25 cellular contexts compared by ENCODE assay signal in the genomic region with DNA sequence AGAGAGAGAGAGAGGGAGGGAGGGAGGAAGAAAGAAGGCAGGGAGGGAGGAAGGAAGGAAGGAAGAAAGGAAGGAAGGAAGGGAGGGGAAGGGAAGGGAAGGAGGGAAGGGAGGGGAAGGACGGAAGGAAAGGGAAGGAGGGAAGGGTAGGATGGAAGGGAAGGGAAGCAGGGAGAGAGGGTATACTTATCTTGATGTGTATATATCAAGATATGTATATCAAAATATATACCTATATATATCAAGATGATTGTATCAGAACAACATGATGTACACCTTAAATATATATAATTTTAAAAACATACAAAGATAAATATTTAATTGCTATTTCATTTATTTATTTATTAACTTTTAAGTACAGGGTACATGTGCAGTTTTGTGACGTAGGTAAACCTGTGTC.
"Had no signal": no experiment of that assay in that cellular context is flagged by ENCODE, and none has a peak within 500 bp of the region (broad histone marks: within the 10 kb centered on the region; RNA-seq: fewer than 3 reads in every experiment).

No MANE protein-coding gene starts in this region.

- H3K27me3 ChIP-seq: stomach, suprapubic skin, testis, thyroid gland, tibial artery, tibial nerve, transverse colon, upper lobe of left lung, upper lobe of right lung, uterus, vagina had no signal

- H3K4me3 ChIP-seq: stomach, suprapubic skin, testis, thoracic aorta, thyroid gland, tibial artery, tibial nerve, transverse colon, upper lobe of left lung, upper lobe of right lung, uterus, vagina had no signal

- H3K27ac ChIP-seq: stomach, suprapubic skin, testis, thoracic aorta, thyroid gland, tibial artery, tibial nerve, transverse colon, upper lobe of left lung, upper lobe of right lung, uterus, vagina had no signal

- DNase-seq: stimulated activated CD4-positive, alpha-beta T cell treated with anti-CD3 and anti-CD28 coated beads, Interleukin-2, amount 100 ng/mL, for 48 hours; stimulated activated CD4-positive, alpha-beta T cell treated with anti-CD3 and anti-CD28 coated beads, Interleukin-4, amount 100 ng/mL, for 1 hour; stimulated activated CD4-positive, alpha-beta T cell treated with anti-CD3 and anti-CD28 coated beads, Interleukin-4, amount 100 ng/mL, for 24 hours; stimulated activated CD4-positive, alpha-beta T cell treated with anti-CD3 and anti-CD28 coated beads, Interleukin-4, amount 100 ng/mL, for 4 hours; stimulated activated CD8-positive, alpha-beta memory T cell treated with anti-CD3 and anti-CD28 coated beads, Interleukin-4, amount 100 ng/mL, for 48 hours; stimulated activated naive B cell treated with anti-CD40 and anti-IgM and Interleukin-4, amounts not matched to agents 10 μg/mL and 1 μg/mL and 100 μg/mL, for 72 hours; stimulated activated naive CD4-positive, alpha-beta T cell; stimulated activated naive CD4-positive, alpha-beta T cell treated with Interleukin-2 at 50 U/mL for 16 hours; stimulated activated naive CD8-positive, alpha-beta T cell treated with anti-CD3 and anti-CD28 coated beads, Interleukin-15, amount 100 ng/mL, for 72 hours; stimulated activated naive CD8-positive, alpha-beta T cell treated with anti-CD3 and anti-CD28 coated beads, Interleukin-15, Interleukin-2, amounts not matched to agents 100 U/mL and 50 U/mL, for 24 hours; stomach; testis; thyroid gland; tibial artery; transverse colon; upper lobe of left lung; upper lobe of right lung; uterus had no signal

- FAIRE-seq: urothelium cell line had no signal

- H3K36me3 ChIP-seq: stomach, suprapubic skin, thoracic aorta, thyroid gland, tibial artery, tibial nerve, transverse colon, upper lobe of left lung, upper lobe of right lung, uterus, vagina had no signal

- ATAC-seq: stimulated activated effector memory CD8-positive, alpha-beta T cell treated with anti-CD3 and anti-CD28 coated beads, Interleukin-12 subunit alpha, Interleukin-12 subunit beta, amount 100 ng/mL, for 72 hours; stimulated activated memory B cell treated with anti-CD40 and anti-IgM and Interleukin-4, amounts not matched to agents 10 μg/mL and 1 μg/mL and 100 μg/mL, for 72 hours; stimulated activated naive B cell treated with anti-CD40 and anti-IgM and Interleukin-4, amounts not matched to agents 10 μg/mL and 1 μg/mL and 100 μg/mL, for 72 hours; stimulated activated naive CD8-positive, alpha-beta T cell treated with anti-CD3 and anti-CD28 coated beads, Interleukin-15, amount 100 ng/mL, for 72 hours; stimulated activated naive CD8-positive, alpha-beta T cell treated with anti-CD3 and anti-CD28 coated beads, Interleukin-15, Interleukin-2, amounts not matched to agents 100 U/mL and 50 U/mL, for 24 hours; upper lobe of right lung had no signal

- H3K9me3 ChIP-seq: suprapubic skin, testis, thoracic aorta, thyroid gland, tibial artery, tibial nerve, transverse colon, upper lobe of left lung, upper lobe of right lung, uterus, vagina had no signal

- H3K4me1 ChIP-seq: stomach, suprapubic skin, testis, thyroid gland, tibial artery, tibial nerve, transverse colon, upper lobe of left lung, upper lobe of right lung, uterus, vagina had no signal
